ENCODE assay signal across 1 cellular context in the genomic region with DNA sequence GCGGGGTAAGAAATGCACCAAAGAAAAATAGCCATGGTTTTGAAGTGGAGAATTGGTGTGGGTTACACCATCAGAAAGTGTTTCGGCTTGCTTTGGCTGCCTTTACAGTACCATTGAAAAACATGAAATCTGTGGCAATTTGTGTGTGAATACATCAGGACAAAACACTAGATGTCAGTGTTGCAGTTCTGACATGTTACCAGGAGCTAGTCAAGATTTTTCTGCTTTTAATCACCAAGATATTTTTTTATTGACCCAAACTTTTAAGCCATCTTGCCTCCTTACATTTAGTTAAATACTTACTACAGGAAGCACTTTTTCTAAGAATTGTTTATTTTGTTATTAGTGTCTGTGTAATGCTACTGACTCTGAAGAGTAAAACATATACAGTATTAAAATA.
TF ChIP-seq lines count a peak whose summit lies in the region.

No MANE protein-coding gene starts in this region.

TF ChIP-seq in WTC11, 78 proteins besides CTCF, POLR2A, EP300 and RAD21 (continued from another document):
- TF ChIP-seq, protein P1, sequence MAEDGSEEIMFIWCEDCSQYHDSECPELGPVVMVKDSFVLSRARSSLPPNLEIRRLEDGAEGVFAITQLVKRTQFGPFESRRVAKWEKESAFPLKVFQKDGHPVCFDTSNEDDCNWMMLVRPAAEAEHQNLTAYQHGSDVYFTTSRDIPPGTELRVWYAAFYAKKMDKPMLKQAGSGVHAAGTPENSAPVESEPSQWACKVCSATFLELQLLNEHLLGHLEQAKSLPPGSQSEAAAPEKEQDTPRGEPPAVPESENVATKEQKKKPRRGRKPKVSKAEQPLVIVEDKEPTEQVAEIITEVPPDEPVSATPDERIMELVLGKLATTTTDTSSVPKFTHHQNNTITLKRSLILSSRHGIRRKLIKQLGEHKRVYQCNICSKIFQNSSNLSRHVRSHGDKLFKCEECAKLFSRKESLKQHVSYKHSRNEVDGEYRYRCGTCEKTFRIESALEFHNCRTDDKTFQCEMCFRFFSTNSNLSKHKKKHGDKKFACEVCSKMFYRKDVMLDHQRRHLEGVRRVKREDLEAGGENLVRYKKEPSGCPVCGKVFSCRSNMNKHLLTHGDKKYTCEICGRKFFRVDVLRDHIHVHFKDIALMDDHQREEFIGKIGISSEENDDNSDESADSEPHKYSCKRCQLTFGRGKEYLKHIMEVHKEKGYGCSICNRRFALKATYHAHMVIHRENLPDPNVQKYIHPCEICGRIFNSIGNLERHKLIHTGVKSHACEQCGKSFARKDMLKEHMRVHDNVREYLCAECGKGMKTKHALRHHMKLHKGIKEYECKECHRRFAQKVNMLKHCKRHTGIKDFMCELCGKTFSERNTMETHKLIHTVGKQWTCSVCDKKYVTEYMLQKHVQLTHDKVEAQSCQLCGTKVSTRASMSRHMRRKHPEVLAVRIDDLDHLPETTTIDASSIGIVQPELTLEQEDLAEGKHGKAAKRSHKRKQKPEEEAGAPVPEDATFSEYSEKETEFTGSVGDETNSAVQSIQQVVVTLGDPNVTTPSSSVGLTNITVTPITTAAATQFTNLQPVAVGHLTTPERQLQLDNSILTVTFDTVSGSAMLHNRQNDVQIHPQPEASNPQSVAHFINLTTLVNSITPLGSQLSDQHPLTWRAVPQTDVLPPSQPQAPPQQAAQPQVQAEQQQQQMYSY (CRISPR knock-in tag; IDR thresholded peaks at IDR 0.05): no peak
- TF ChIP-seq KAT7 (CRISPR knock-in tag; IDR thresholded peaks at IDR 0.05; ENCODE audit: borderline replicate concordance) (no peak), GABPB1 (CRISPR knock-in tag; IDR thresholded peaks at IDR 0.05) (no peak), ZNF317 (CRISPR knock-in tag; IDR thresholded peaks at IDR 0.05; ENCODE audit: borderline replicate concordance, low read depth) (no peak)
- TF ChIP-seq, protein P2, sequence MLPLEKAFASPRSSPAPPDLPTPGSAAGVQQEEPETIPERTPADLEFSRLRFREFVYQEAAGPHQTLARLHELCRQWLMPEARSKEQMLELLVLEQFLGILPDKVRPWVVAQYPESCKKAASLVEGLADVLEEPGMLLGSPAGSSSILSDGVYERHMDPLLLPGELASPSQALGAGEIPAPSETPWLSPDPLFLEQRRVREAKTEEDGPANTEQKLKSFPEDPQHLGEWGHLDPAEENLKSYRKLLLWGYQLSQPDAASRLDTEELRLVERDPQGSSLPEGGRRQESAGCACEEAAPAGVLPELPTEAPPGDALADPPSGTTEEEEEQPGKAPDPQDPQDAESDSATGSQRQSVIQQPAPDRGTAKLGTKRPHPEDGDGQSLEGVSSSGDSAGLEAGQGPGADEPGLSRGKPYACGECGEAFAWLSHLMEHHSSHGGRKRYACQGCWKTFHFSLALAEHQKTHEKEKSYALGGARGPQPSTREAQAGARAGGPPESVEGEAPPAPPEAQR (CRISPR knock-in tag; IDR thresholded peaks at IDR 0.05): no peak
